ENCODE assay signal across 20 cellular contexts in the genomic region with DNA sequence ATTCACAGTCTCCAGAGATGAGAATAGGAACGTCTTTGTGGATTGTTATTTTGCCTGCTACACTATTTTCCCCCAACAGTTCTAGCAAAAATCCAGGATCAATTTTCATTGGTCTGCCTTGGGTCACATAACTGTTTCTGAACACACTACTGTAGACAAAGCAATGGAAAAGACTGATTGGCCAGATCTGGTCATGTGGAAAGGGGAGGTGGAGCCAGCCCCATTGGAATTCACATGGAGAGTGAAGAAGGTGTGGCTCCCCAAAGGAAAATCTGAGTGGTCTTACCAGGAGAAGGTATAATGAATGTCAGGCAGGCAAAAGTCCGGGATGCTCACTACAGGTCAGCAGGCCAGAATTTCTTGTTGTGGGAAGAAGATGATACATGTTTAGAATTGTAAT. TPM values are rescaled to one million over a fixed set of nuclear protein-coding genes. Genes with fewer than 3 reads are reported as not detected.
"Had no signal": no experiment of that assay in that cellular context is flagged by ENCODE, and none has a peak within 500 bp of the region (broad histone marks: within the 10 kb centered on the region; RNA-seq: fewer than 3 reads in every experiment).

No MANE protein-coding gene starts in this region.

- ATAC-seq: activated naive CD8-positive, alpha-beta T cell treated with anti-CD3 and anti-CD28 coated beads, Interleukin-2, amount 50 U/mL, for 24 hours; activated T-cell treated with anti-CD3 and anti-CD28 coated beads, Interleukin-2, amount 50 U/mL, for 4 hours; lower lobe of right lung; stimulated activated naive B cell treated with anti-CD40 and anti-IgM and Interleukin-4, amounts not matched to agents 10 μg/mL and 1 μg/mL and 100 μg/mL, for 72 hours had no signal

- H3K36me3 Mint-ChIP-seq: activated naive CD4-positive, alpha-beta T cell treated with anti-CD3 and anti-CD28 coated beads, Interleukin-2, amount 10 ng/mL, durations not matched to agents 7 days and 5 days; mesothelial cell of epicardium; stimulated activated naive B cell treated with anti-CD40 and anti-IgM and Interleukin-4, amounts not matched to agents 10 μg/mL and 1 μg/mL and 100 μg/mL, for 72 hours had no signal

- H3K27ac Mint-ChIP-seq: activated naive CD4-positive, alpha-beta T cell treated with anti-CD3 and anti-CD28 coated beads, Interleukin-2, amount 10 ng/mL, durations not matched to agents 7 days and 5 days; activated naive CD8-positive, alpha-beta T cell treated with anti-CD3 and anti-CD28 coated beads, Interleukin-2, amount 50 U/mL, for 24 hours; mesothelial cell of epicardium; nephron progenitor cell; stimulated activated naive B cell treated with anti-CD40 and anti-IgM and Interleukin-4, amounts not matched to agents 10 μg/mL and 1 μg/mL and 100 μg/mL, for 72 hours had no signal

- DNase-seq: activated CD4-positive, alpha-beta T cell treated with anti-CD3 and anti-CD28 coated beads, Interleukin-2, amount 50 U/mL, for 1 hour; activated CD4-positive, CD25-positive, alpha-beta regulatory T cell treated with anti-CD3 and anti-CD28 coated beads, Interleukin-2, amount 50 U/mL, for 72 hours; activated CD8-positive, alpha-beta memory T cell treated with anti-CD3 and anti-CD28 coated beads, Interleukin-2, amount 50 U/mL, for 4 hours; activated naive CD4-positive, alpha-beta T cell treated with anti-CD3 and anti-CD28 coated beads, Interleukin-2, amount 10 ng/mL, durations not matched to agents 7 days and 5 days; activated naive CD8-positive, alpha-beta T cell treated with anti-CD3 and anti-CD28 coated beads, Interleukin-2, amount 50 U/mL, for 24 hours; activated T-cell treated with anti-CD3 and anti-CD28 coated beads, Interleukin-2, amount 50 U/mL, for 4 hours; aorta; effector CD4-positive, alpha-beta T cell; hypothalamus; lower lobe of right lung; nephron progenitor cell; occipital lobe; posterior cingulate gyrus; spleen; stimulated activated naive B cell treated with anti-CD40 and anti-IgM and Interleukin-4, amounts not matched to agents 10 μg/mL and 1 μg/mL and 100 μg/mL, for 72 hours; T1000; upper lobe of left lung had no signal

- H3K4me3 Mint-ChIP-seq: activated naive CD4-positive, alpha-beta T cell treated with anti-CD3 and anti-CD28 coated beads, Interleukin-2, amount 10 ng/mL, durations not matched to agents 7 days and 5 days; activated naive CD8-positive, alpha-beta T cell treated with anti-CD3 and anti-CD28 coated beads, Interleukin-2, amount 50 U/mL, for 24 hours; activated T-cell treated with anti-CD3 and anti-CD28 coated beads, Interleukin-2, amount 50 U/mL, for 4 hours; central memory CD8-positive, alpha-beta T cell; mesothelial cell of epicardium; nephron progenitor cell; stimulated activated naive B cell treated with anti-CD40 and anti-IgM and Interleukin-4, amounts not matched to agents 10 μg/mL and 1 μg/mL and 100 μg/mL, for 72 hours had no signal

- H3K9me3 Mint-ChIP-seq: activated naive CD4-positive, alpha-beta T cell treated with anti-CD3 and anti-CD28 coated beads, Interleukin-2, amount 10 ng/mL, durations not matched to agents 7 days and 5 days; activated naive CD8-positive, alpha-beta T cell treated with anti-CD3 and anti-CD28 coated beads, Interleukin-2, amount 50 U/mL, for 24 hours; activated T-cell treated with anti-CD3 and anti-CD28 coated beads, Interleukin-2, amount 50 U/mL, for 4 hours; central memory CD8-positive, alpha-beta T cell; mesothelial cell of epicardium had no signal

RNA-seq across cellular contexts. Expression of a gene that starts 10.7 kb away (rescaled TPM):
- total RNA-seq: activated T-cell treated with anti-CD3 and anti-CD28 coated beads, Interleukin-2, amount 50 U/mL, for 4 hours had no signal
- polyA plus RNA-seq: keratinocyte had no signal
